In genomic region chr12:116534341-116535121, GRCh38 we compare ENCODE assay signal across 9 cellular contexts. TPM values are rescaled to one million over a fixed set of nuclear protein-coding genes. Genes with fewer than 3 reads are reported as not detected.
DNase-seq lines count a peak whose midpoint lies in the region; ATAC-seq and TF ChIP-seq lines count a peak whose summit lies in the region.
"Had no signal": no experiment of that assay in that cellular context is flagged by ENCODE, and none has a peak within 500 bp of the region (broad histone marks: within the 10 kb centered on the region; RNA-seq: fewer than 3 reads in every experiment).

No MANE protein-coding gene starts in this region.

- H2BK120ac ChIP-seq in mesendoderm (ENCODE audit: low read depth, low read length), result peak overlapping the region; percentile 0

- H3K4me1 ChIP-seq in mesendoderm (ENCODE audit: control insufficient read depth, low read depth, low read length), result peaks cover 12% of the 10 kb centered on the region
- H3K4me1 ChIP-seq in uterus, result peaks cover 0 to 1% of the 10 kb centered on the region in 2 donors

- no peak overlapping the region for H4K5ac ChIP-seq in mesendoderm (ENCODE audit: low read length)

- no peak overlapping the region for H2AK5ac ChIP-seq in mesendoderm (ENCODE audit: low read length)

- peak overlapping the region; percentile 15 for H3K4me3 ChIP-seq in mesendoderm (ENCODE audit: low read length)
- peak overlapping the region; percentile 47 to 49 for H3K4me3 ChIP-seq in uterus

- peak overlapping the region; percentile 84 for H3K4me2 ChIP-seq in mesendoderm (ENCODE audit: low read length)

- H3K27ac ChIP-seq in mesendoderm (ENCODE audit: low read depth, low read length), result peak overlapping the region; percentile 25
- H3K27ac ChIP-seq in uterus, result peak overlapping the region; percentile 87 to 90

- intact Hi-C loops in uterus (cut with DNase I; ENCODE audit: low total_unique reads), result loop anchor here (10.0 kb wide), 1 partner anchor 60 kb away; no protein-coding TSS in a partner anchor

- peak overlapping the region; percentile 30 for H4K8ac ChIP-seq in mesendoderm (ENCODE audit: low read depth, low read length)

- H3K4ac ChIP-seq in mesendoderm (ENCODE audit: low read depth, low read length), result no peak overlapping the region

- TF ChIP-seq POLR2A in uterus (IDR thresholded peaks at IDR 0.05), result no peak

- no CpG with 5 or more reads among the region's 27 CpGs for WGBS in mesendoderm (ENCODE audit: extremely low coverage, insufficient coverage, low lambda C conversion rate)

- no peaks in the 10 kb centered on the region for H3K79me2 ChIP-seq in mesendoderm (ENCODE audit: control insufficient read depth, insufficient read depth, low read length)

- H3K9me3 ChIP-seq in uterus, result no peaks in the 10 kb centered on the region

- H3K9ac ChIP-seq in mesendoderm (ENCODE audit: low read length), result peak overlapping the region; percentile 50

- peak in 1 of 4 experiments; percentile 10 for TF ChIP-seq CTCF in uterus (IDR thresholded peaks at IDR 0.05)

- no peak overlapping the region for H3K23ac ChIP-seq in mesendoderm (ENCODE audit: low read length)

- no peak for ATAC-seq in GM18861 (IDR thresholded peaks at IDR 0.05; ENCODE audit: unreplicated experiment)
- no peak for ATAC-seq in HG02642 (IDR thresholded peaks at IDR 0.05; ENCODE audit: poor library complexity, unreplicated experiment)
- no peak for ATAC-seq in GM18868 (IDR thresholded peaks at IDR 0.05; ENCODE audit: unreplicated experiment)

- H2BK15ac ChIP-seq in mesendoderm (replicated peaks; ENCODE audit: low read depth), result no peak overlapping the region

- H3K18ac ChIP-seq in mesendoderm (ENCODE audit: low read length), result no peak overlapping the region

- H3K36me3 ChIP-seq in mesendoderm (ENCODE audit: control insufficient read depth, insufficient read depth, low read length), result no peaks in the 10 kb centered on the region
- H3K36me3 ChIP-seq in uterus, result no peaks in the 10 kb centered on the region

- H3K27me3 ChIP-seq in mesendoderm (ENCODE audit: insufficient read depth, low read length, poor library complexity), result no peaks in the 10 kb centered on the region
- no peaks in the 10 kb centered on the region for H3K27me3 ChIP-seq in uterus

- DNase-seq in EL, result peak; percentile 19
- peak; percentile 62 for DNase-seq in NCI-H2227 (lab: John Stamatoyannopoulos, UW; ENCODE audit: unreplicated experiment)
- peak; percentile 56 for DNase-seq in cerebellum (ENCODE audit: low spot score)
- DNase-seq in mesendoderm, result peak; percentile 68
- peak; percentile 68 to 75 for DNase-seq in uterus

- peak overlapping the region; percentile 12 for H2BK5ac ChIP-seq in mesendoderm (ENCODE audit: low read length)

- H3K56ac ChIP-seq in mesendoderm (ENCODE audit: low read length), result peak overlapping the region; percentile 87

- H3K79me1 ChIP-seq in mesendoderm (ENCODE audit: low read length), result no peaks in the 10 kb centered on the region

RNA-seq across cellular contexts. Expression of gene MAP1LC3B2, which starts 24.6 kb away (rescaled TPM):
- total RNA-seq in cerebellum (1.4 TPM), uterus (1 to 10 TPM in 2 of 4 donors, not detected in 2; 1.8 to 3.6 TPM)
- polyA plus RNA-seq in mesendoderm (2013, experiment 1 of 2), result 0.20 TPM
- polyA plus RNA-seq in mesendoderm (2013, experiment 2 of 2), result not detected
- total RNA-seq: SK-MEL-5 had no signal

Comparison
In these comparisons a context has a peak if more than half of its experiments do, and no peak if none do; other contexts are left out.
1. DNase-seq: peak in every context shown above with its lines; median percentile 72 in uterus; 68 in mesendoderm; 62 in NCI-H2227; 56 in cerebellum; 19 in EL.